Comparison of ENCODE assay signal across 1 cellular context in genomic region chr4:173218411-173219125, GRCh38.
A peak's percentile ranks its signal among the peaks of the same experiment; 100 is the strongest.
TF ChIP-seq lines count a peak whose summit lies in the region.

No MANE protein-coding gene starts in this region.

TF ChIP-seq in K562, 482 proteins besides CTCF, POLR2A, EP300 and RAD21 (continued from another document and continues in another):
- TF ChIP-seq, protein P1, sequence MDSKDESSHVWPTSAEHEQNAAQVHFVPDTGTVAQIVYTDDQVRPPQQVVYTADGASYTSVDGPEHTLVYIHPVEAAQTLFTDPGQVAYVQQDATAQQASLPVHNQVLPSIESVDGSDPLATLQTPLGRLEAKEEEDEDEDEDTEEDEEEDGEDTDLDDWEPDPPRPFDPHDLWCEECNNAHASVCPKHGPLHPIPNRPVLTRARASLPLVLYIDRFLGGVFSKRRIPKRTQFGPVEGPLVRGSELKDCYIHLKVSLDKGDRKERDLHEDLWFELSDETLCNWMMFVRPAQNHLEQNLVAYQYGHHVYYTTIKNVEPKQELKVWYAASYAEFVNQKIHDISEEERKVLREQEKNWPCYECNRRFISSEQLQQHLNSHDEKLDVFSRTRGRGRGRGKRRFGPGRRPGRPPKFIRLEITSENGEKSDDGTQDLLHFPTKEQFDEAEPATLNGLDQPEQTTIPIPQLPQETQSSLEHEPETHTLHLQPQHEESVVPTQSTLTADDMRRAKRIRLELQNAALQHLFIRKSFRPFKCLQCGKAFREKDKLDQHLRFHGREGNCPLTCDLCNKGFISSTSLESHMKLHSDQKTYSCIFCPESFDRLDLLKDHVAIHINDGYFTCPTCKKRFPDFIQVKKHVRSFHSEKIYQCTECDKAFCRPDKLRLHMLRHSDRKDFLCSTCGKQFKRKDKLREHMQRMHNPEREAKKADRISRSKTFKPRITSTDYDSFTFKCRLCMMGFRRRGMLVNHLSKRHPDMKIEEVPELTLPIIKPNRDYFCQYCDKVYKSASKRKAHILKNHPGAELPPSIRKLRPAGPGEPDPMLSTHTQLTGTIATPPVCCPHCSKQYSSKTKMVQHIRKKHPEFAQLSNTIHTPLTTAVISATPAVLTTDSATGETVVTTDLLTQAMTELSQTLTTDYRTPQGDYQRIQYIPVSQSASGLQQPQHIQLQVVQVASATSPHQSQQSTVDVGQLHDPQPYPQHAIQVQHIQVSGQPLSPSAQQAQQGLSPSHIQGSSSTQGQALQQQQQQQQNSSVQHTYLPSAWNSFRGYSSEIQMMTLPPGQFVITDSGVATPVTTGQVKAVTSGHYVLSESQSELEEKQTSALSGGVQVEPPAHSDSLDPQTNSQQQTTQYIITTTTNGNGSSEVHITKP (IDR thresholded peaks at IDR 0.05; ENCODE audit: partially characterized antibody): peak; percentile 72
- TF ChIP-seq CREB1 (IDR thresholded peaks at IDR 0.05) (peak; percentile 29; the same call in 1 of the 2 replicates), CREB1 (CRISPR knock-in tag; IDR thresholded peaks at IDR 0.05) (no peak), ZNF143 (CRISPR knock-in tag; IDR thresholded peaks at IDR 0.05) (no peak), HINFP (tag; conservative IDR thresholded peaks at IDR 0.05; ENCODE audit: low read depth) (no peak), ZNF707 (CRISPR knock-in tag; conservative IDR thresholded peaks at IDR 0.05) (no peak), TEAD4 (IDR thresholded peaks at IDR 0.05; ENCODE audit: low read length) (peak; percentile 90), TEAD4 (CRISPR knock-in tag; IDR thresholded peaks at IDR 0.05; ENCODE audit: borderline replicate concordance) (no peak), MYNN (IDR thresholded peaks at IDR 0.05) (no peak), MYNN (CRISPR knock-in tag; IDR thresholded peaks at IDR 0.05) (no peak), MTA2 (IDR thresholded peaks at IDR 0.05; ENCODE audit: low read depth) (peak; percentile 64; the same call in 1 of the 2 replicates), EGR1 (conservative IDR thresholded peaks at IDR 0.05) (peak; percentile 22; the same call in 1 of the 2 replicates), CHCHD3 (CRISPR knock-in tag; IDR thresholded peaks at IDR 0.05) (no peak), PML (IDR thresholded peaks at IDR 0.05; ENCODE audit: low read length) (peak; percentile 80), SRSF3 (IDR thresholded peaks at IDR 0.05; ENCODE audit: insufficient read depth, low read length) (no peak), NFIC (IDR thresholded peaks at IDR 0.05) (peak; percentile 3; the same call in 1 of the 2 replicates), HDAC3 (IDR thresholded peaks at IDR 0.05; ENCODE audit: borderline replicate concordance, partially characterized antibody) (peak; percentile 45), RCOR1 (IDR thresholded peaks at IDR 0.05; ENCODE audit: borderline replicate concordance in 1 of 2, low read depth in 2 of 2, low read length in 2 of 2) (peak in 1 of 2 experiments; percentile 61; a peak in 1 of 4 replicates), JUND (IDR thresholded peaks at IDR 0.05; ENCODE audit: borderline replicate concordance, low read depth, low read length) (peak; percentile 92), JUND (tag; IDR thresholded peaks at IDR 0.05; ENCODE audit: borderline replicate concordance, low read depth, low read length) (peak; percentile 78; the same call in 2 of the 3 replicates), SMARCB1 (IDR thresholded peaks at IDR 0.05; ENCODE audit: insufficient read length, low read depth) (peak; percentile 98), ZC3H4 (CRISPR knock-in tag; IDR thresholded peaks at IDR 0.05; ENCODE audit: borderline replicate concordance) (no peak), SAFB (IDR thresholded peaks at IDR 0.05; ENCODE audit: borderline replicate concordance, low read depth, low read length) (no peak), ZNF217 (CRISPR knock-in tag; IDR thresholded peaks at IDR 0.05) (no peak), ATF1 (CRISPR knock-in tag; IDR thresholded peaks at IDR 0.05) (no peak), ATF1 (tag; IDR thresholded peaks at IDR 0.05) (peak; percentile 38; the same call in 1 of the 2 replicates), CBX2 (IDR thresholded peaks at IDR 0.05; ENCODE audit: insufficient read depth, low read length, poor library complexity, severe bottlenecking) (no peak), HMBOX1 (IDR thresholded peaks at IDR 0.05) (peak; percentile 14; the same call in 1 of the 2 replicates), TAF15 (IDR thresholded peaks at IDR 0.05; ENCODE audit: low read depth, low read length) (no peak), IFI16 (CRISPR knock-in tag; IDR thresholded peaks at IDR 0.05) (no peak), POLR2AphosphoS5 (IDR thresholded peaks at IDR 0.05; ENCODE audit: control insufficient read depth, insufficient read depth, low read depth, low read length) (peak; percentile 71), MAFK (IDR thresholded peaks at IDR 0.05; ENCODE audit: low read length) (peak; percentile 41; the same call in 1 of the 2 replicates), FOXM1 (IDR thresholded peaks at IDR 0.05; ENCODE audit: low read depth) (peak; percentile 96), FOXM1 (CRISPR knock-in tag; IDR thresholded peaks at IDR 0.05; ENCODE audit: low read depth) (no peak), BDP1 (IDR thresholded peaks at IDR 0.05; ENCODE audit: insufficient read depth, insufficient read length) (no peak), KLF13 (tag; IDR thresholded peaks at IDR 0.05; ENCODE audit: borderline replicate concordance, low read depth) (no peak), ADNP (tag; IDR thresholded peaks at IDR 0.05) (0 out of 2 replicates have a peak, but pooled peaks have one; percentile 43), SMARCA4 (IDR thresholded peaks at IDR 0.05) (peak; percentile 95), ATF7 (IDR thresholded peaks at IDR 0.05) (0 out of 2 replicates have a peak, but pooled peaks have one; percentile 16), SP1 (CRISPR knock-in tag; IDR thresholded peaks at IDR 0.05) (no peak), RBM17 (IDR thresholded peaks at IDR 0.05; ENCODE audit: borderline replicate concordance, low read depth, low read length) (no peak), MECOM (CRISPR knock-in tag; IDR thresholded peaks at IDR 0.05) (no peak), MEF2A (IDR thresholded peaks at IDR 0.05; ENCODE audit: control insufficient read depth, low read depth, low read length) (no peak), TAL1 (IDR thresholded peaks at IDR 0.05) (peak; percentile 69), CBFA2T2 (conservative IDR thresholded peaks at IDR 0.05) (peak; percentile 72), HNRNPUL1 (IDR thresholded peaks at IDR 0.05; ENCODE audit: low read length) (no peak)
- TF ChIP-seq, protein P2, sequence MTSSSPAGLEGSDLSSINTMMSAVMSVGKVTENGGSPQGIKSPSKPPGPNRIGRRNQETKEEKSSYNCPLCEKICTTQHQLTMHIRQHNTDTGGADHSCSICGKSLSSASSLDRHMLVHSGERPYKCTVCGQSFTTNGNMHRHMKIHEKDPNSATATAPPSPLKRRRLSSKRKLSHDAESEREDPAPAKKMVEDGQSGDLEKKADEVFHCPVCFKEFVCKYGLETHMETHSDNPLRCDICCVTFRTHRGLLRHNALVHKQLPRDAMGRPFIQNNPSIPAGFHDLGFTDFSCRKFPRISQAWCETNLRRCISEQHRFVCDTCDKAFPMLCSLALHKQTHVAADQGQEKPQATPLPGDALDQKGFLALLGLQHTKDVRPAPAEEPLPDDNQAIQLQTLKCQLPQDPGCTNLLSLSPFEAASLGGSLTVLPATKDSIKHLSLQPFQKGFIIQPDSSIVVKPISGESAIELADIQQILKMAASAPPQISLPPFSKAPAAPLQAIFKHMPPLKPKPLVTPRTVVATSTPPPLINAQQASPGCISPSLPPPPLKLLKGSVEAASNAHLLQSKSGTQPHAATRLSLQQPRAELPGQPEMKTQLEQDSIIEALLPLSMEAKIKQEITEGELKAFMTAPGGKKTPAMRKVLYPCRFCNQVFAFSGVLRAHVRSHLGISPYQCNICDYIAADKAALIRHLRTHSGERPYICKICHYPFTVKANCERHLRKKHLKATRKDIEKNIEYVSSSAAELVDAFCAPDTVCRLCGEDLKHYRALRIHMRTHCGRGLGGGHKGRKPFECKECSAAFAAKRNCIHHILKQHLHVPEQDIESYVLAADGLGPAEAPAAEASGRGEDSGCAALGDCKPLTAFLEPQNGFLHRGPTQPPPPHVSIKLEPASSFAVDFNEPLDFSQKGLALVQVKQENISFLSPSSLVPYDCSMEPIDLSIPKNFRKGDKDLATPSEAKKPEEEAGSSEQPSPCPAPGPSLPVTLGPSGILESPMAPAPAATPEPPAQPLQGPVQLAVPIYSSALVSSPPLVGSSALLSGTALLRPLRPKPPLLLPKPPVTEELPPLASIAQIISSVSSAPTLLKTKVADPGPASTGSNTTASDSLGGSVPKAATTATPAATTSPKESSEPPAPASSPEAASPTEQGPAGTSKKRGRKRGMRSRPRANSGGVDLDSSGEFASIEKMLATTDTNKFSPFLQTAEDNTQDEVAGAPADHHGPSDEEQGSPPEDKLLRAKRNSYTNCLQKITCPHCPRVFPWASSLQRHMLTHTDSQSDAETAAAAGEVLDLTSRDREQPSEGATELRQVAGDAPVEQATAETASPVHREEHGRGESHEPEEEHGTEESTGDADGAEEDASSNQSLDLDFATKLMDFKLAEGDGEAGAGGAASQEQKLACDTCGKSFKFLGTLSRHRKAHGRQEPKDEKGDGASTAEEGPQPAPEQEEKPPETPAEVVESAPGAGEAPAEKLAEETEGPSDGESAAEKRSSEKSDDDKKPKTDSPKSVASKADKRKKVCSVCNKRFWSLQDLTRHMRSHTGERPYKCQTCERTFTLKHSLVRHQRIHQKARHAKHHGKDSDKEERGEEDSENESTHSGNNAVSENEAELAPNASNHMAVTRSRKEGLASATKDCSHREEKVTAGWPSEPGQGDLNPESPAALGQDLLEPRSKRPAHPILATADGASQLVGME (CRISPR knock-in tag; IDR thresholded peaks at IDR 0.05): no peak
- TF ChIP-seq, protein P3, sequence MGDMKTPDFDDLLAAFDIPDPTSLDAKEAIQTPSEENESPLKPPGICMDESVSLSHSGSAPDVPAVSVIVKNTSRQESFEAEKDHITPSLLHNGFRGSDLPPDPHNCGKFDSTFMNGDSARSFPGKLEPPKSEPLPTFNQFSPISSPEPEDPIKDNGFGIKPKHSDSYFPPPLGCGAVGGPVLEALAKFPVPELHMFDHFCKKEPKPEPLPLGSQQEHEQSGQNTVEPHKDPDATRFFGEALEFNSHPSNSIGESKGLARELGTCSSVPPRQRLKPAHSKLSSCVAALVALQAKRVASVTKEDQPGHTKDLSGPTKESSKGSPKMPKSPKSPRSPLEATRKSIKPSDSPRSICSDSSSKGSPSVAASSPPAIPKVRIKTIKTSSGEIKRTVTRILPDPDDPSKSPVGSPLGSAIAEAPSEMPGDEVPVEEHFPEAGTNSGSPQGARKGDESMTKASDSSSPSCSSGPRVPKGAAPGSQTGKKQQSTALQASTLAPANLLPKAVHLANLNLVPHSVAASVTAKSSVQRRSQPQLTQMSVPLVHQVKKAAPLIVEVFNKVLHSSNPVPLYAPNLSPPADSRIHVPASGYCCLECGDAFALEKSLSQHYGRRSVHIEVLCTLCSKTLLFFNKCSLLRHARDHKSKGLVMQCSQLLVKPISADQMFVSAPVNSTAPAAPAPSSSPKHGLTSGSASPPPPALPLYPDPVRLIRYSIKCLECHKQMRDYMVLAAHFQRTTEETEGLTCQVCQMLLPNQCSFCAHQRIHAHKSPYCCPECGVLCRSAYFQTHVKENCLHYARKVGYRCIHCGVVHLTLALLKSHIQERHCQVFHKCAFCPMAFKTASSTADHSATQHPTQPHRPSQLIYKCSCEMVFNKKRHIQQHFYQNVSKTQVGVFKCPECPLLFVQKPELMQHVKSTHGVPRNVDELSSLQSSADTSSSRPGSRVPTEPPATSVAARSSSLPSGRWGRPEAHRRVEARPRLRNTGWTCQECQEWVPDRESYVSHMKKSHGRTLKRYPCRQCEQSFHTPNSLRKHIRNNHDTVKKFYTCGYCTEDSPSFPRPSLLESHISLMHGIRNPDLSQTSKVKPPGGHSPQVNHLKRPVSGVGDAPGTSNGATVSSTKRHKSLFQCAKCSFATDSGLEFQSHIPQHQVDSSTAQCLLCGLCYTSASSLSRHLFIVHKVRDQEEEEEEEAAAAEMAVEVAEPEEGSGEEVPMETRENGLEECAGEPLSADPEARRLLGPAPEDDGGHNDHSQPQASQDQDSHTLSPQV (IDR thresholded peaks at IDR 0.05): no peak
- TF ChIP-seq, protein P4, sequence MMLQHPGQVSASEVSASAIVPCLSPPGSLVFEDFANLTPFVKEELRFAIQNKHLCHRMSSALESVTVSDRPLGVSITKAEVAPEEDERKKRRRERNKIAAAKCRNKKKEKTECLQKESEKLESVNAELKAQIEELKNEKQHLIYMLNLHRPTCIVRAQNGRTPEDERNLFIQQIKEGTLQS (IDR thresholded peaks at IDR 0.05): peak; percentile 89
- TF ChIP-seq, protein P4 (CRISPR knock-in tag; conservative IDR thresholded peaks at IDR 0.05): no peak
